In genomic region chr3:126872701-126873100, GRCh38 we compare ENCODE assay signal across 1 cellular context.
TF ChIP-seq lines count a peak whose summit lies in the region.

No MANE protein-coding gene starts in this region.

TF ChIP-seq in H1, 55 proteins besides CTCF, POLR2A, EP300 and RAD21:
- no peak for TF ChIP-seq SP2 (IDR thresholded peaks at IDR 0.05; ENCODE audit: low read length)
- TF ChIP-seq MAFK (IDR thresholded peaks at IDR 0.05; ENCODE audit: low read depth, low read length) = no peak
- TF ChIP-seq EGR1 (IDR thresholded peaks at IDR 0.05; ENCODE audit: borderline replicate concordance, low read depth, low read length) = no peak
- no peak for TF ChIP-seq E2F6 (IDR thresholded peaks at IDR 0.05)
- no peak for TF ChIP-seq ZNF274 (IDR thresholded peaks at IDR 0.05; ENCODE audit: borderline replicate concordance, extremely low read depth, low read length)
- no peak for TF ChIP-seq SRF (IDR thresholded peaks at IDR 0.05; ENCODE audit: low read depth, low read length)
- TF ChIP-seq SIX5 (IDR thresholded peaks at IDR 0.05; ENCODE audit: low read depth, low read length) = no peak
TF ChIP-seq in H1: peak in this region for 0.
